Comparison of ENCODE assay signal across 1 cellular context in the genomic region with DNA sequence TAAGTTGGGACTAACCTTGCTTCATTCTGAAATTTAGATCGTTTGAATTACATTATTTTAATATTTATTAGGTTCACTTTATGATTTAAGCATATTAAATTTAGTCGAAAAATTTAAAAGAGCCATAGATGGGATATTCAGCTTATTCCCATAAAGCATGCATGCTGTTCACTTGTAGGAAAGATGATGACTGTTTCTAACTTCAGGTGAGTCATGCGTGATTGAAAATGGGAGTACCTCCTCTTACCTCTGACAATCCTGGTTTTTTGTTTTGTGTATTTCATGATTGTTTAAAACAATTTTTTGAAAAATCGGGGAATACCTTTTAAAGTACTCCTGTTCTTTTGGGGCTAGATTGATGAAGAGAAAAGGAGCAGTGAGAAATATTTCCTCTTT.
TF ChIP-seq lines count a peak whose summit lies in the region.

No MANE protein-coding gene starts in this region.

TF ChIP-seq in HepG2, 621 proteins besides CTCF, POLR2A, EP300 and RAD21 (continued from another document):
- TF ChIP-seq, protein P1, sequence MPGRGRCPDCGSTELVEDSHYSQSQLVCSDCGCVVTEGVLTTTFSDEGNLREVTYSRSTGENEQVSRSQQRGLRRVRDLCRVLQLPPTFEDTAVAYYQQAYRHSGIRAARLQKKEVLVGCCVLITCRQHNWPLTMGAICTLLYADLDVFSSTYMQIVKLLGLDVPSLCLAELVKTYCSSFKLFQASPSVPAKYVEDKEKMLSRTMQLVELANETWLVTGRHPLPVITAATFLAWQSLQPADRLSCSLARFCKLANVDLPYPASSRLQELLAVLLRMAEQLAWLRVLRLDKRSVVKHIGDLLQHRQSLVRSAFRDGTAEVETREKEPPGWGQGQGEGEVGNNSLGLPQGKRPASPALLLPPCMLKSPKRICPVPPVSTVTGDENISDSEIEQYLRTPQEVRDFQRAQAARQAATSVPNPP (CRISPR knock-in tag; IDR thresholded peaks at IDR 0.05), result no peak
- no peak for TF ChIP-seq MBNL3 (CRISPR knock-in tag; conservative IDR thresholded peaks at IDR 0.05)
- TF ChIP-seq XRCC5 (optimal IDR thresholded peaks at IDR 0.05; ENCODE audit: low read length), result no peak
- no peak for TF ChIP-seq ZNF567 (CRISPR knock-in tag; IDR thresholded peaks at IDR 0.05; ENCODE audit: borderline replicate concordance)
- TF ChIP-seq MTA3 (CRISPR knock-in tag; IDR thresholded peaks at IDR 0.05), result no peak
- no peak for TF ChIP-seq U2AF1 (optimal IDR thresholded peaks at IDR 0.05; ENCODE audit: low read depth, low read length)
- TF ChIP-seq HOXA5 (CRISPR knock-in tag; IDR thresholded peaks at IDR 0.05), result no peak
- no peak for TF ChIP-seq ZNF879 (CRISPR knock-in tag; IDR thresholded peaks at IDR 0.05)
- TF ChIP-seq, protein P2, sequence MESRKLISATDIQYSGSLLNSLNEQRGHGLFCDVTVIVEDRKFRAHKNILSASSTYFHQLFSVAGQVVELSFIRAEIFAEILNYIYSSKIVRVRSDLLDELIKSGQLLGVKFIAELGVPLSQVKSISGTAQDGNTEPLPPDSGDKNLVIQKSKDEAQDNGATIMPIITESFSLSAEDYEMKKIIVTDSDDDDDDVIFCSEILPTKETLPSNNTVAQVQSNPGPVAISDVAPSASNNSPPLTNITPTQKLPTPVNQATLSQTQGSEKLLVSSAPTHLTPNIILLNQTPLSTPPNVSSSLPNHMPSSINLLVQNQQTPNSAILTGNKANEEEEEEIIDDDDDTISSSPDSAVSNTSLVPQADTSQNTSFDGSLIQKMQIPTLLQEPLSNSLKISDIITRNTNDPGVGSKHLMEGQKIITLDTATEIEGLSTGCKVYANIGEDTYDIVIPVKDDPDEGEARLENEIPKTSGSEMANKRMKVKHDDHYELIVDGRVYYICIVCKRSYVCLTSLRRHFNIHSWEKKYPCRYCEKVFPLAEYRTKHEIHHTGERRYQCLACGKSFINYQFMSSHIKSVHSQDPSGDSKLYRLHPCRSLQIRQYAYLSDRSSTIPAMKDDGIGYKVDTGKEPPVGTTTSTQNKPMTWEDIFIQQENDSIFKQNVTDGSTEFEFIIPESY (CRISPR knock-in tag; IDR thresholded peaks at IDR 0.05), result no peak
- TF ChIP-seq, protein P3, sequence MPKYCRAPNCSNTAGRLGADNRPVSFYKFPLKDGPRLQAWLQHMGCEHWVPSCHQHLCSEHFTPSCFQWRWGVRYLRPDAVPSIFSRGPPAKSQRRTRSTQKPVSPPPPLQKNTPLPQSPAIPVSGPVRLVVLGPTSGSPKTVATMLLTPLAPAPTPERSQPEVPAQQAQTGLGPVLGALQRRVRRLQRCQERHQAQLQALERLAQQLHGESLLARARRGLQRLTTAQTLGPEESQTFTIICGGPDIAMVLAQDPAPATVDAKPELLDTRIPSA (CRISPR knock-in tag; IDR thresholded peaks at IDR 0.05; ENCODE audit: borderline replicate concordance), result no peak
- no peak for TF ChIP-seq SRSF9 (IDR thresholded peaks at IDR 0.05; ENCODE audit: borderline replicate concordance, insufficient read depth, low read depth, low read length, poor library complexity, severe bottlenecking)
- no peak for TF ChIP-seq DNMT3B (CRISPR knock-in tag; conservative IDR thresholded peaks at IDR 0.05)
- TF ChIP-seq, protein P4, sequence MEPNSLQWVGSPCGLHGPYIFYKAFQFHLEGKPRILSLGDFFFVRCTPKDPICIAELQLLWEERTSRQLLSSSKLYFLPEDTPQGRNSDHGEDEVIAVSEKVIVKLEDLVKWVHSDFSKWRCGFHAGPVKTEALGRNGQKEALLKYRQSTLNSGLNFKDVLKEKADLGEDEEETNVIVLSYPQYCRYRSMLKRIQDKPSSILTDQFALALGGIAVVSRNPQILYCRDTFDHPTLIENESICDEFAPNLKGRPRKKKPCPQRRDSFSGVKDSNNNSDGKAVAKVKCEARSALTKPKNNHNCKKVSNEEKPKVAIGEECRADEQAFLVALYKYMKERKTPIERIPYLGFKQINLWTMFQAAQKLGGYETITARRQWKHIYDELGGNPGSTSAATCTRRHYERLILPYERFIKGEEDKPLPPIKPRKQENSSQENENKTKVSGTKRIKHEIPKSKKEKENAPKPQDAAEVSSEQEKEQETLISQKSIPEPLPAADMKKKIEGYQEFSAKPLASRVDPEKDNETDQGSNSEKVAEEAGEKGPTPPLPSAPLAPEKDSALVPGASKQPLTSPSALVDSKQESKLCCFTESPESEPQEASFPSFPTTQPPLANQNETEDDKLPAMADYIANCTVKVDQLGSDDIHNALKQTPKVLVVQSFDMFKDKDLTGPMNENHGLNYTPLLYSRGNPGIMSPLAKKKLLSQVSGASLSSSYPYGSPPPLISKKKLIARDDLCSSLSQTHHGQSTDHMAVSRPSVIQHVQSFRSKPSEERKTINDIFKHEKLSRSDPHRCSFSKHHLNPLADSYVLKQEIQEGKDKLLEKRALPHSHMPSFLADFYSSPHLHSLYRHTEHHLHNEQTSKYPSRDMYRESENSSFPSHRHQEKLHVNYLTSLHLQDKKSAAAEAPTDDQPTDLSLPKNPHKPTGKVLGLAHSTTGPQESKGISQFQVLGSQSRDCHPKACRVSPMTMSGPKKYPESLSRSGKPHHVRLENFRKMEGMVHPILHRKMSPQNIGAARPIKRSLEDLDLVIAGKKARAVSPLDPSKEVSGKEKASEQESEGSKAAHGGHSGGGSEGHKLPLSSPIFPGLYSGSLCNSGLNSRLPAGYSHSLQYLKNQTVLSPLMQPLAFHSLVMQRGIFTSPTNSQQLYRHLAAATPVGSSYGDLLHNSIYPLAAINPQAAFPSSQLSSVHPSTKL (CRISPR knock-in tag; IDR thresholded peaks at IDR 0.05), result no peak
- TF ChIP-seq, protein P5, sequence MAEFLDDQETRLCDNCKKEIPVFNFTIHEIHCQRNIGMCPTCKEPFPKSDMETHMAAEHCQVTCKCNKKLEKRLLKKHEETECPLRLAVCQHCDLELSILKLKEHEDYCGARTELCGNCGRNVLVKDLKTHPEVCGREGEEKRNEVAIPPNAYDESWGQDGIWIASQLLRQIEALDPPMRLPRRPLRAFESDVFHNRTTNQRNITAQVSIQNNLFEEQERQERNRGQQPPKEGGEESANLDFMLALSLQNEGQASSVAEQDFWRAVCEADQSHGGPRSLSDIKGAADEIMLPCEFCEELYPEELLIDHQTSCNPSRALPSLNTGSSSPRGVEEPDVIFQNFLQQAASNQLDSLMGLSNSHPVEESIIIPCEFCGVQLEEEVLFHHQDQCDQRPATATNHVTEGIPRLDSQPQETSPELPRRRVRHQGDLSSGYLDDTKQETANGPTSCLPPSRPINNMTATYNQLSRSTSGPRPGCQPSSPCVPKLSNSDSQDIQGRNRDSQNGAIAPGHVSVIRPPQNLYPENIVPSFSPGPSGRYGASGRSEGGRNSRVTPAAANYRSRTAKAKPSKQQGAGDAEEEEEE (CRISPR knock-in tag; IDR thresholded peaks at IDR 0.05; ENCODE audit: borderline replicate concordance), result no peak
